9 cellular contexts compared by ENCODE assay signal in genomic region chr2:28626891-28627421, GRCh38.
A peak's percentile ranks its signal among the peaks of the same experiment; 100 is the strongest.
DNase-seq lines count a peak whose midpoint lies in the region; ATAC-seq and TF ChIP-seq lines count a peak whose summit lies in the region.
"Had no signal": no experiment of that assay in that cellular context is flagged by ENCODE, and none has a peak within 500 bp of the region (broad histone marks: within the 10 kb centered on the region; RNA-seq: fewer than 3 reads in every experiment).

No MANE protein-coding gene starts in this region.

- 69 to 71% methylated on average over 7 of the region's 7 CpGs for WGBS in body of pancreas, 2 donors
- 87 to 89% methylated on average over 7 of the region's 7 CpGs for WGBS in thyroid gland, 2 donors

- H3K9ac ChIP-seq in MM.1S (ENCODE audit: low read length) = no peak overlapping the region

- DNase-seq in activated CD4-positive, alpha-beta T cell treated with anti-CD3 and anti-CD28 coated beads for 36 hours = no peak
- no peak for DNase-seq in activated CD4-positive, alpha-beta T cell treated with anti-CD3 and anti-CD28 coated beads for 4 hours
- DNase-seq in body of pancreas (peak in 1 of 4 donors; percentile 55), mesothelial cell of epicardium (ENCODE audit: low spot score in 2 of 2, unreplicated experiment in 2 of 2) (no peak), thyroid gland (no peak), MM.1S (no peak)
- no peak for DNase-seq in stimulated activated CD4-positive, alpha-beta T cell treated with anti-CD3 and anti-CD28 coated beads, Interleukin-12 subunit alpha, Interleukin-12 subunit beta, amount 100 ng/mL, for 4 hours
- DNase-seq: caudate nucleus had no signal

- no peaks in the 10 kb centered on the region for H4K20me1 ChIP-seq in MM.1S (ENCODE audit: insufficient read depth, low read length)

- H3K36me3 Mint-ChIP-seq in activated CD4-positive, alpha-beta T cell treated with anti-CD3 and anti-CD28 coated beads for 36 hours (ENCODE audit: low read depth) = peaks cover 2% of the 10 kb centered on the region
- H3K36me3 Mint-ChIP-seq in mesothelial cell of epicardium = no peaks in the 10 kb centered on the region

- no peaks in the 10 kb centered on the region for H3K27me3 ChIP-seq in body of pancreas
- H3K27me3 ChIP-seq in thyroid gland = no peaks in the 10 kb centered on the region
- H3K27me3 ChIP-seq in MM.1S (replicated peaks; ENCODE audit: insufficient read depth, low read length) = no peaks in the 10 kb centered on the region

- ATAC-seq in activated CD4-positive, alpha-beta T cell treated with anti-CD3 and anti-CD28 coated beads for 36 hours = no peak
- ATAC-seq in body of pancreas (peak; percentile 18), HG02938 (IDR thresholded peaks at IDR 0.05; ENCODE audit: unreplicated experiment) (no peak)

- TF ChIP-seq POLR2A in body of pancreas (IDR thresholded peaks at IDR 0.05) = no peak
- no peak for TF ChIP-seq POLR2A in thyroid gland (IDR thresholded peaks at IDR 0.05)

- H3K9me2 ChIP-seq in MM.1S (replicated peaks; ENCODE audit: insufficient read depth, low read length) = no peaks in the 10 kb centered on the region

- no peaks in the 10 kb centered on the region for H3K27me3 Mint-ChIP-seq in activated CD4-positive, alpha-beta T cell treated with anti-CD3 and anti-CD28 coated beads for 36 hours
- H3K27me3 Mint-ChIP-seq in mesothelial cell of epicardium (ENCODE audit: low read depth) = no peaks in the 10 kb centered on the region

- H3K27ac ChIP-seq in body of pancreas (peak overlapping the region in 3 of 4 donors; percentile 49 to 86 (median 80)), thyroid gland (peak overlapping the region; percentile 30 to 52 (median 36)), MM.1S (ENCODE audit: low read length) (no peak overlapping the region)

- no peak overlapping the region for H3K4me2 ChIP-seq in MM.1S (ENCODE audit: low read depth, low read length)

- H3K4me1 ChIP-seq in body of pancreas (peaks cover 54% of the 10 kb centered on the region), thyroid gland (peaks cover 11 to 18% of the 10 kb centered on the region in 2 donors), MM.1S (ENCODE audit: low read length) (peaks cover 11% of the 10 kb centered on the region)

- intact Hi-C loops in activated CD4-positive, alpha-beta T cell treated with anti-CD3 and anti-CD28 coated beads for 36 hours (cut with DNase I, micrococcal nuclease) = loop anchor here in 1 of 2 experiments (10.0 kb wide), 1 partner anchor 1518 kb away; the partner anchor contains the start of gene YPEL5
- intact Hi-C loops in body of pancreas (cut with DNase I) = no loop called here
- intact Hi-C loops in thyroid gland (cut with DNase I) = no loop called here

- H3K27ac Mint-ChIP-seq in activated CD4-positive, alpha-beta T cell treated with anti-CD3 and anti-CD28 coated beads for 36 hours = peak overlapping the region; percentile 62
- H3K27ac Mint-ChIP-seq in mesothelial cell of epicardium = peak overlapping the region; percentile 36

- POLR2A ChIA-PET in activated CD4-positive, alpha-beta T cell treated with anti-CD3 and anti-CD28 coated beads for 36 hours (lab: Charles Lee) = interaction anchor here (0.6 kb wide), 1 partner anchor 351 kb away, joined by 8 read pairs; no protein-coding TSS in a partner anchor

- no peaks in the 10 kb centered on the region for H3K9me3 ChIP-seq in body of pancreas
- no peaks in the 10 kb centered on the region for H3K9me3 ChIP-seq in thyroid gland
- H3K9me3 ChIP-seq in MM.1S (replicated peaks; ENCODE audit: insufficient read depth, low read length) = no peaks in the 10 kb centered on the region

- H3K36me3 ChIP-seq in body of pancreas (replicated peaks in 1 of 2; ENCODE audit: insufficient read depth in 1 of 2, low read depth in 2 of 2) = no peaks in the 10 kb centered on the region
- no peaks in the 10 kb centered on the region for H3K36me3 ChIP-seq in thyroid gland
- H3K36me3 ChIP-seq in MM.1S (replicated peaks; ENCODE audit: insufficient read depth, low read length) = no peaks in the 10 kb centered on the region

- H3K9me3 Mint-ChIP-seq in activated CD4-positive, alpha-beta T cell treated with anti-CD3 and anti-CD28 coated beads for 36 hours (ENCODE audit: low read depth) = peaks cover 5% of the 10 kb centered on the region
- H3K9me3 Mint-ChIP-seq in mesothelial cell of epicardium = no peaks in the 10 kb centered on the region

- H3K4me1 Mint-ChIP-seq in activated CD4-positive, alpha-beta T cell treated with anti-CD3 and anti-CD28 coated beads for 36 hours = peaks cover 61% of the 10 kb centered on the region
- H3K4me1 Mint-ChIP-seq in mesothelial cell of epicardium = peaks cover 27% of the 10 kb centered on the region

- TF ChIP-seq CTCF in body of pancreas (IDR thresholded peaks at IDR 0.05) (no peak), mesothelial cell of epicardium (IDR thresholded peaks at IDR 0.05; ENCODE audit: unreplicated experiment) (no peak), thyroid gland (IDR thresholded peaks at IDR 0.05) (no peak), MM.1S (IDR thresholded peaks at IDR 0.05; ENCODE audit: low read length) (no peak)

- no peak overlapping the region for H2AFZ ChIP-seq in MM.1S (ENCODE audit: low read length)

- H3K79me2 ChIP-seq in MM.1S (ENCODE audit: low read length) = no peaks in the 10 kb centered on the region

- CTCF ChIA-PET in activated CD4-positive, alpha-beta T cell treated with anti-CD3 and anti-CD28 coated beads for 36 hours (lab: Charles Lee) = interaction anchor here (0.5 to 1.6 kb wide), 4 partner anchors 10 to 28 kb away, joined by 3 read pairs; no protein-coding TSS in a partner anchor

- no peak overlapping the region for H3K4me3 ChIP-seq in body of pancreas
- H3K4me3 ChIP-seq in thyroid gland (replicated peaks in 1 of 3) = no peak overlapping the region
- H3K4me3 ChIP-seq in MM.1S (ENCODE audit: low read length) = no peak overlapping the region

- no peak overlapping the region for H3K4me3 Mint-ChIP-seq in activated CD4-positive, alpha-beta T cell treated with anti-CD3 and anti-CD28 coated beads for 36 hours
- no peak overlapping the region for H3K4me3 Mint-ChIP-seq in mesothelial cell of epicardium

- no peaks in the 10 kb centered on the region for H3F3A ChIP-seq in MM.1S (ENCODE audit: insufficient read depth, low read length)
